In genomic region chr16:68332411-68333121, GRCh38 we compare ENCODE assay signal across 9 cellular contexts. TPM values are rescaled to one million over a fixed set of nuclear protein-coding genes. Genes with fewer than 3 reads are reported as not detected.
DNase-seq lines count a peak whose midpoint lies in the region; ATAC-seq, FAIRE-seq and TF ChIP-seq lines count a peak whose summit lies in the region.
"Had no signal": no experiment of that assay in that cellular context is flagged by ENCODE, and none has a peak within 500 bp of the region (broad histone marks: within the 10 kb centered on the region; RNA-seq: fewer than 3 reads in every experiment).

No MANE protein-coding gene starts in this region.

- H3K27me3 ChIP-seq in suprapubic skin = no peaks in the 10 kb centered on the region

- TF ChIP-seq EP300 in suprapubic skin (IDR thresholded peaks at IDR 0.05) = no peak

- DNase-seq in activated CD4-positive, alpha-beta T cell treated with anti-CD3 and anti-CD28 coated beads for 36 hours = no peak
- no peak for DNase-seq in activated CD4-positive, alpha-beta T cell treated with anti-CD3 and anti-CD28 coated beads, Interleukin-2, amount 50 U/mL, for 48 hours
- no peak for DNase-seq in activated CD4-positive, alpha-beta memory T cell treated with anti-CD3 and anti-CD28 coated beads for 36 hours
- DNase-seq in kidney (peak; percentile 34), suprapubic skin (ENCODE audit: low spot score in 2 of 2) (no peak), NCI-H446 treated with DMSO at 0.1 percent for 48 hours (lab: John Stamatoyannopoulos, UW) (no peak)

- no peak for TF ChIP-seq POLR2A in suprapubic skin (IDR thresholded peaks at IDR 0.05)

- CTCF ChIA-PET in activated CD4-positive, alpha-beta T cell treated with anti-CD3 and anti-CD28 coated beads for 36 hours (lab: Charles Lee) = interaction anchor here (0.5 to 19.5 kb wide), 4 partner anchors 66 to 529 kb away, joined by 3 to 517 read pairs (median 3); partner anchors contain the start of gene SLC7A6
- CTCF ChIA-PET in activated CD4-positive, alpha-beta memory T cell treated with anti-CD3 and anti-CD28 coated beads for 36 hours (lab: Charles Lee) = interaction anchor here (0.7 to 20.2 kb wide), 2 partner anchors 16 to 72 kb away, joined by 3 to 571 read pairs; partner anchors contain the start of gene SLC7A6

- TF ChIP-seq CTCF in kidney (IDR thresholded peaks at IDR 0.05; ENCODE audit: borderline replicate concordance, extremely low read depth, insufficient read depth) (no peak), suprapubic skin (IDR thresholded peaks at IDR 0.05) (no peak)

- H3K4me1 ChIP-seq in kidney (ENCODE audit: control insufficient read depth in 1 of 2, insufficient read depth in 1 of 2, low read depth in 1 of 2, low read length in 2 of 2) = peaks cover 11 to 12% of the 10 kb centered on the region in 2 donors
- H3K4me1 ChIP-seq in suprapubic skin = peaks cover 31% of the 10 kb centered on the region

- ATAC-seq in activated CD4-positive, alpha-beta T cell treated with anti-CD3 and anti-CD28 coated beads for 36 hours = peak; percentile 34
- ATAC-seq in HG03108 (IDR thresholded peaks at IDR 0.05; ENCODE audit: unreplicated experiment) (no peak), GM18498 (IDR thresholded peaks at IDR 0.05; ENCODE audit: unreplicated experiment) (no peak)

- H3K36me3 ChIP-seq in kidney (ENCODE audit: control insufficient read depth in 1 of 2, insufficient read depth in 2 of 2, low read length in 2 of 2) (peaks cover under 1 to 4% of the 10 kb centered on the region in 2 donors), suprapubic skin (peaks cover 16% of the 10 kb centered on the region)

- H3K27me3 Mint-ChIP-seq in activated CD4-positive, alpha-beta T cell treated with anti-CD3 and anti-CD28 coated beads for 36 hours = no peaks in the 10 kb centered on the region
- no peaks in the 10 kb centered on the region for H3K27me3 Mint-ChIP-seq in activated CD4-positive, alpha-beta memory T cell treated with anti-CD3 and anti-CD28 coated beads for 36 hours

- H3K27ac ChIP-seq in kidney (ENCODE audit: low read depth in 2 of 2, low read length in 2 of 2) (peak overlapping the region; percentile 45 to 84), suprapubic skin (peak overlapping the region; percentile 6)

- no peak overlapping the region for H3K4me3 Mint-ChIP-seq in activated CD4-positive, alpha-beta T cell treated with anti-CD3 and anti-CD28 coated beads for 36 hours
- H3K4me3 Mint-ChIP-seq in activated CD4-positive, alpha-beta memory T cell treated with anti-CD3 and anti-CD28 coated beads for 36 hours = no peak overlapping the region

- H3K4me1 Mint-ChIP-seq in activated CD4-positive, alpha-beta T cell treated with anti-CD3 and anti-CD28 coated beads for 36 hours = peaks cover 18% of the 10 kb centered on the region
- H3K4me1 Mint-ChIP-seq in activated CD4-positive, alpha-beta memory T cell treated with anti-CD3 and anti-CD28 coated beads for 36 hours (ENCODE audit: low read depth) = peaks cover 17% of the 10 kb centered on the region

- H3K9me3 Mint-ChIP-seq in activated CD4-positive, alpha-beta T cell treated with anti-CD3 and anti-CD28 coated beads for 36 hours (ENCODE audit: low read depth) = no peaks in the 10 kb centered on the region
- no peaks in the 10 kb centered on the region for H3K9me3 Mint-ChIP-seq in activated CD4-positive, alpha-beta memory T cell treated with anti-CD3 and anti-CD28 coated beads for 36 hours

- H3K9ac ChIP-seq in kidney (ENCODE audit: low read length in 2 of 2) = no peak overlapping the region

- 59% methylated on average over 7 of the region's 7 CpGs for WGBS in suprapubic skin

- POLR2A ChIA-PET in activated CD4-positive, alpha-beta T cell treated with anti-CD3 and anti-CD28 coated beads for 36 hours (lab: Charles Lee) = no interaction called here
- POLR2A ChIA-PET in activated CD4-positive, alpha-beta memory T cell treated with anti-CD3 and anti-CD28 coated beads for 36 hours (lab: Charles Lee) = interaction anchor here (0.6 to 1.3 kb wide), 2 partner anchors 68 to 86 kb away, joined by 4 read pairs; partner anchors contain the start of gene SLC7A6

- H3K27ac Mint-ChIP-seq in activated CD4-positive, alpha-beta T cell treated with anti-CD3 and anti-CD28 coated beads for 36 hours = peak overlapping the region; percentile 67
- peak overlapping the region; percentile 50 for H3K27ac Mint-ChIP-seq in activated CD4-positive, alpha-beta memory T cell treated with anti-CD3 and anti-CD28 coated beads for 36 hours

- H3K9me3 ChIP-seq in kidney (ENCODE audit: control insufficient read depth in 1 of 2, low read length in 2 of 2) = no peaks in the 10 kb centered on the region
- no peaks in the 10 kb centered on the region for H3K9me3 ChIP-seq in suprapubic skin

- intact Hi-C loops in activated CD4-positive, alpha-beta T cell treated with anti-CD3 and anti-CD28 coated beads for 36 hours (cut with DNase I, micrococcal nuclease) = no loop called here
- intact Hi-C loops in activated CD4-positive, alpha-beta memory T cell treated with anti-CD3 and anti-CD28 coated beads for 36 hours (cut with micrococcal nuclease) = no loop called here
- intact Hi-C loops in kidney (cut with DNase I) = no loop called here

- H3K4me3 ChIP-seq in kidney (ENCODE audit: low read length in 2 of 2) (no peak overlapping the region), suprapubic skin (no peak overlapping the region)

- peaks cover 47% of the 10 kb centered on the region for H3K36me3 Mint-ChIP-seq in activated CD4-positive, alpha-beta T cell treated with anti-CD3 and anti-CD28 coated beads for 36 hours (ENCODE audit: low read depth)
- peaks cover 32% of the 10 kb centered on the region for H3K36me3 Mint-ChIP-seq in activated CD4-positive, alpha-beta memory T cell treated with anti-CD3 and anti-CD28 coated beads for 36 hours

- FAIRE-seq in kidney (lab: Jason Lieb, UNC) = no peak
- FAIRE-seq: keratinocyte had no signal

RNA-seq across cellular contexts. Expression of gene PRMT7, which starts 21.7 kb away (rescaled TPM):
- 10 to 100 TPM; 62.7 to 70.7 TPM for total RNA-seq in activated CD4-positive, alpha-beta T cell treated with anti-CD3 and anti-CD28 coated beads for 36 hours
- 10 to 100 TPM; 60.4 to 62.8 TPM for total RNA-seq in activated CD4-positive, alpha-beta memory T cell treated with anti-CD3 and anti-CD28 coated beads for 36 hours
- total RNA-seq in kidney (33.7 TPM), suprapubic skin (100 to 1,000 TPM in 1 of 4 donors, 10 to 100 TPM in 3; 38.8 to 101 (median 69.9) TPM)
- polyA plus RNA-seq in kidney (ENCODE audit: insufficient read depth, low read depth, low replicate concordance) = 20.4 TPM

RNA-seq across cellular contexts. Expression of gene SLC7A6OS, which starts 21.8 kb away (rescaled TPM):
- total RNA-seq in activated CD4-positive, alpha-beta T cell treated with anti-CD3 and anti-CD28 coated beads for 36 hours = 10 to 100 TPM; 17.4 to 21.7 TPM
- 10 to 100 TPM; 20.6 to 22.2 TPM for total RNA-seq in activated CD4-positive, alpha-beta memory T cell treated with anti-CD3 and anti-CD28 coated beads for 36 hours
- total RNA-seq in kidney = 20.3 TPM
- 9.2 TPM for polyA plus RNA-seq in kidney (ENCODE audit: insufficient read depth, low read depth, low replicate concordance)
- total RNA-seq in suprapubic skin = 10 to 100 TPM in 2 of 4 donors, 1 to 10 TPM in 2; 8.8 to 18.1 (median 10.1) TPM
